ENCODE assay signal across 13 cellular contexts in the genomic region with DNA sequence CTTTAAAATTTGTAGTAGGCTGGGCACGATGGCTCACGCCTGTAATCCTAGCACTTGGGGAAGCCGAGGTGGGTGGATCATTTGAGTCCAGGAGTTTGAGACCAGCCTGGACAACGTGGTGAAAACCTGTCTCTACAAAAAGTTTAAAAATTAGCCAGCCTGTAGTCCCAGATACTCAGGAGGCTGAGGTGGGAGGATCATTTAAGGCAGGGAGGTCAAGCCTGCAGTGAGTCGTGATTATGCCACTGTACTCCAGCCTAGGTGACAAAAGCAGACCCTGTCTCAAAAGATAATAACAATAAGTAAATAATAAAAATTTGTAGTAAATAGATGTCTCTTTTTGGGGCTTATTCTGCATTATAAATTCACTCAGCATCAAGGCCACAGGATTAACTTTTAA.
DNase-seq lines count a peak whose midpoint lies in the region; ATAC-seq and TF ChIP-seq lines count a peak whose summit lies in the region.
"Had no signal": no experiment of that assay in that cellular context is flagged by ENCODE, and none has a peak within 500 bp of the region (broad histone marks: within the 10 kb centered on the region; RNA-seq: fewer than 3 reads in every experiment).

No MANE protein-coding gene starts in this region.

- H3K27ac Mint-ChIP-seq in natural killer cell (peak overlapping the region; percentile 79 to 82), osteocyte (ENCODE audit: unreplicated experiment) (no peak overlapping the region)
- H3K27ac Mint-ChIP-seq in natural killer cell treated with Interleukin-12 subunit alpha and Interleukin-12 subunit beta and Interleukin-15 and Interleukin-18, amount 100 ng/mL, for 72 hours, result peak overlapping the region in 1 of 2 donors; percentile 49
- H3K27ac Mint-ChIP-seq in dendritic cell treated with granulocyte-macrophage colony-stimulating factor and Interleukin-4, amounts not matched to agents 40 ng/mL and 50 ng/mL, for 4 days, result peak overlapping the region; percentile 87

- peaks cover 18 to 26% of the 10 kb centered on the region in 2 donors for H3K4me1 Mint-ChIP-seq in natural killer cell
- peaks cover 19 to 30% of the 10 kb centered on the region in 2 donors for H3K4me1 Mint-ChIP-seq in natural killer cell treated with Interleukin-12 subunit alpha and Interleukin-12 subunit beta and Interleukin-15 and Interleukin-18, amount 100 ng/mL, for 72 hours (ENCODE audit: low read depth in 2 of 2)
- peaks cover 28% of the 10 kb centered on the region for H3K4me1 Mint-ChIP-seq in dendritic cell treated with granulocyte-macrophage colony-stimulating factor and Interleukin-4, amounts not matched to agents 40 ng/mL and 50 ng/mL, for 4 days (ENCODE audit: low read depth)
- H3K4me1 Mint-ChIP-seq in osteocyte (ENCODE audit: unreplicated experiment), result peaks cover 39% of the 10 kb centered on the region

- intact Hi-C loops in natural killer cell (cut with micrococcal nuclease), result no loop called here
- intact Hi-C loops in dendritic cell treated with granulocyte-macrophage colony-stimulating factor and Interleukin-4, amounts not matched to agents 40 ng/mL and 50 ng/mL, for 4 days (cut with micrococcal nuclease), result loop anchor here (1.0 kb wide), 1 partner anchor 9 kb away; no protein-coding TSS in a partner anchor

- no peaks in the 10 kb centered on the region for H3K27me3 Mint-ChIP-seq in natural killer cell (ENCODE audit: low read depth in 2 of 2)
- no peaks in the 10 kb centered on the region for H3K27me3 Mint-ChIP-seq in natural killer cell treated with Interleukin-12 subunit alpha and Interleukin-12 subunit beta and Interleukin-15 and Interleukin-18, amount 100 ng/mL, for 72 hours
- H3K27me3 Mint-ChIP-seq in dendritic cell treated with granulocyte-macrophage colony-stimulating factor and Interleukin-4, amounts not matched to agents 40 ng/mL and 50 ng/mL, for 4 days, result no peaks in the 10 kb centered on the region
- H3K27me3 Mint-ChIP-seq in osteocyte (ENCODE audit: unreplicated experiment), result no peaks in the 10 kb centered on the region

- DNase-seq in natural killer cell (no peak), osteocyte (ENCODE audit: extremely low spot score, unreplicated experiment) (peak; percentile 15), SIG-M5 treated with dmso at 0.1 percent for 504 hours (lab: John Stamatoyannopoulos, UW; ENCODE audit: unreplicated experiment) (no peak), dedifferentiated amniotic fluid mesenchymal stem cell (ENCODE audit: extremely low spot score) (no peak)
- no peak for DNase-seq in natural killer cell treated with Interleukin-12 subunit alpha and Interleukin-12 subunit beta and Interleukin-15 and Interleukin-18, amount 100 ng/mL, for 72 hours (ENCODE audit: low spot score)
- DNase-seq: activated effector memory CD4-positive, alpha-beta T cell treated with anti-CD3 and anti-CD28 coated beads, Interleukin-2, amount 50 U/mL, for 16 hours; NCI-H1930; NCI-H510A treated with DMSO at 0.1 percent for 48 hours; WERI-Rb-1 had no signal

- H3K4me3 Mint-ChIP-seq in natural killer cell, result no peak overlapping the region
- no peak overlapping the region for H3K4me3 Mint-ChIP-seq in natural killer cell treated with Interleukin-12 subunit alpha and Interleukin-12 subunit beta and Interleukin-15 and Interleukin-18, amount 100 ng/mL, for 72 hours
- no peak overlapping the region for H3K4me3 Mint-ChIP-seq in dendritic cell treated with granulocyte-macrophage colony-stimulating factor and Interleukin-4, amounts not matched to agents 40 ng/mL and 50 ng/mL, for 4 days
- no peak overlapping the region for H3K4me3 Mint-ChIP-seq in osteocyte (ENCODE audit: unreplicated experiment)
- H3K4me3 Mint-ChIP-seq: brain had no signal

- H3K9me3 Mint-ChIP-seq in natural killer cell (no peaks in the 10 kb centered on the region), osteocyte (ENCODE audit: unreplicated experiment) (peaks cover 4% of the 10 kb centered on the region)
- H3K9me3 Mint-ChIP-seq in natural killer cell treated with Interleukin-12 subunit alpha and Interleukin-12 subunit beta and Interleukin-15 and Interleukin-18, amount 100 ng/mL, for 72 hours, result no peaks in the 10 kb centered on the region
- H3K9me3 Mint-ChIP-seq in dendritic cell treated with granulocyte-macrophage colony-stimulating factor and Interleukin-4, amounts not matched to agents 40 ng/mL and 50 ng/mL, for 4 days, result peaks cover 7% of the 10 kb centered on the region

- no peak for TF ChIP-seq CTCF in natural killer cell (IDR thresholded peaks at IDR 0.05)
- TF ChIP-seq CTCF in osteocyte (IDR thresholded peaks at IDR 0.05), result no peak

- ATAC-seq in natural killer cell, result no peak
- ATAC-seq in natural killer cell treated with Interleukin-12 subunit alpha and Interleukin-12 subunit beta and Interleukin-15 and Interleukin-18, amount 100 ng/mL, for 72 hours, result no peak
- no peak for ATAC-seq in GM21390 (IDR thresholded peaks at IDR 0.05; ENCODE audit: unreplicated experiment)
- no peak for ATAC-seq in HG02763 (IDR thresholded peaks at IDR 0.05; ENCODE audit: unreplicated experiment)

- H3K36me3 Mint-ChIP-seq in natural killer cell (no peaks in the 10 kb centered on the region), osteocyte (ENCODE audit: unreplicated experiment) (no peaks in the 10 kb centered on the region)
- no peaks in the 10 kb centered on the region for H3K36me3 Mint-ChIP-seq in natural killer cell treated with Interleukin-12 subunit alpha and Interleukin-12 subunit beta and Interleukin-15 and Interleukin-18, amount 100 ng/mL, for 72 hours
- no peaks in the 10 kb centered on the region for H3K36me3 Mint-ChIP-seq in dendritic cell treated with granulocyte-macrophage colony-stimulating factor and Interleukin-4, amounts not matched to agents 40 ng/mL and 50 ng/mL, for 4 days (ENCODE audit: low read depth)
- H3K36me3 Mint-ChIP-seq: brain had no signal
